In genomic region chr16:71846443-71846842, GRCh38 we compare ENCODE assay signal across 1 cellular context.
A peak's percentile ranks its signal among the peaks of the same experiment; 100 is the strongest.
TF ChIP-seq lines count a peak whose summit lies in the region.

No MANE protein-coding gene starts in this region.

TF ChIP-seq in K562, 482 proteins besides CTCF, POLR2A, EP300 and RAD21:
- TF ChIP-seq ZNF277 (CRISPR knock-in tag; IDR thresholded peaks at IDR 0.05; ENCODE audit: borderline replicate concordance): no peak
- no peak for TF ChIP-seq ZNF263 (CRISPR knock-in tag; IDR thresholded peaks at IDR 0.05; ENCODE audit: borderline replicate concordance)
- TF ChIP-seq ATF1 (CRISPR knock-in tag; IDR thresholded peaks at IDR 0.05): no peak
- no peak for TF ChIP-seq ATF1 (tag; IDR thresholded peaks at IDR 0.05)
- TF ChIP-seq TFAP4 (CRISPR knock-in tag; IDR thresholded peaks at IDR 0.05; ENCODE audit: borderline replicate concordance): 0 out of 2 replicates have a peak, but pooled peaks have one; percentile 28
TF ChIP-seq in K562: peak in this region for 1.
